6 cellular contexts compared by ENCODE assay signal in genomic region chr10:16768702-16769101, GRCh38.
"Had no signal": no experiment of that assay in that cellular context is flagged by ENCODE, and none has a peak within 500 bp of the region (broad histone marks: within the 10 kb centered on the region; RNA-seq: fewer than 3 reads in every experiment).

No MANE protein-coding gene starts in this region.

- H3K27ac ChIP-seq: HL-60 had no signal

- DNase-seq: IMR-90, KBM-7 had no signal

- H3K27ac Mint-ChIP-seq: IgD-negative memory B cell had no signal

- H3K4me3 ChIP-seq: K562 had no signal

- H3K27me3 Mint-ChIP-seq: IgD-negative memory B cell had no signal

- H3K9me3 Mint-ChIP-seq: IgD-negative memory B cell had no signal

- ATAC-seq: HepG2, K562 had no signal

- H3K4me3 Mint-ChIP-seq: IgD-negative memory B cell had no signal
